Comparison of ENCODE assay signal across 15 cellular contexts in genomic region chr5:175524211-175524610, GRCh38. TPM values are rescaled to one million over a fixed set of nuclear protein-coding genes. Genes with fewer than 3 reads are reported as not detected.
DNase-seq lines count a peak whose midpoint lies in the region; ATAC-seq and TF ChIP-seq lines count a peak whose summit lies in the region.
"Had no signal": no experiment of that assay in that cellular context is flagged by ENCODE, and none has a peak within 500 bp of the region (broad histone marks: within the 10 kb centered on the region; RNA-seq: fewer than 3 reads in every experiment).

No MANE protein-coding gene starts in this region.

- peaks cover 80% of the 10 kb centered on the region for H3K36me3 Mint-ChIP-seq in activated CD4-positive, alpha-beta T cell treated with anti-CD3 and anti-CD28 coated beads for 36 hours (ENCODE audit: low read depth)
- peaks cover 89% of the 10 kb centered on the region for H3K36me3 Mint-ChIP-seq in MCF 10A (ENCODE audit: insufficient read depth, unreplicated experiment)
- peaks cover 81% of the 10 kb centered on the region for H3K36me3 Mint-ChIP-seq in activated naive CD8-positive, alpha-beta T cell treated with anti-CD3 and anti-CD28 coated beads for 36 hours
- H3K36me3 Mint-ChIP-seq in stimulated activated effector memory CD8-positive, alpha-beta T cell treated with anti-CD3 and anti-CD28 coated beads, Interleukin-12 subunit alpha, Interleukin-12 subunit beta, amount 100 ng/mL, for 72 hours: peaks cover 99% of the 10 kb centered on the region

- H3K4me3 Mint-ChIP-seq in activated CD4-positive, alpha-beta T cell treated with anti-CD3 and anti-CD28 coated beads for 36 hours: peak overlapping the region; percentile 59
- no peak overlapping the region for H3K4me3 Mint-ChIP-seq in MCF 10A (ENCODE audit: unreplicated experiment)
- H3K4me3 Mint-ChIP-seq in activated naive CD8-positive, alpha-beta T cell treated with anti-CD3 and anti-CD28 coated beads for 36 hours: peak overlapping the region; percentile 80
- H3K4me3 Mint-ChIP-seq in stimulated activated effector memory CD8-positive, alpha-beta T cell treated with anti-CD3 and anti-CD28 coated beads, Interleukin-12 subunit alpha, Interleukin-12 subunit beta, amount 100 ng/mL, for 72 hours: no peak overlapping the region

- H3K4me3 ChIP-seq in breast epithelium: no peak overlapping the region

- POLR2A ChIA-PET in activated CD4-positive, alpha-beta T cell treated with anti-CD3 and anti-CD28 coated beads for 36 hours (lab: Charles Lee): interaction anchor here (0.7 kb wide), 1 partner anchor 159 kb away, joined by 3 read pairs; no protein-coding TSS in a partner anchor
- POLR2A ChIA-PET in MCF 10A (lab: Yijun Ruan, JAX): no interaction called here

- H3K27ac Mint-ChIP-seq in activated CD4-positive, alpha-beta T cell treated with anti-CD3 and anti-CD28 coated beads for 36 hours: peak overlapping the region; percentile 86
- H3K27ac Mint-ChIP-seq in MCF 10A (ENCODE audit: low read depth, unreplicated experiment): peak overlapping the region; percentile 17
- H3K27ac Mint-ChIP-seq in activated naive CD8-positive, alpha-beta T cell treated with anti-CD3 and anti-CD28 coated beads for 36 hours: peak overlapping the region; percentile 86
- peak overlapping the region; percentile 58 for H3K27ac Mint-ChIP-seq in stimulated activated effector memory CD8-positive, alpha-beta T cell treated with anti-CD3 and anti-CD28 coated beads, Interleukin-12 subunit alpha, Interleukin-12 subunit beta, amount 100 ng/mL, for 72 hours

- DNase-seq in activated CD4-positive, alpha-beta T cell treated with anti-CD3 and anti-CD28 coated beads for 36 hours: no peak
- DNase-seq in activated CD4-positive, alpha-beta T cell treated with anti-CD3 and anti-CD28 coated beads, Interleukin-2, amount 50 U/mL, for 4 hours: no peak
- DNase-seq in MCF 10A (ENCODE audit: unreplicated experiment) (no peak), breast epithelium (ENCODE audit: low spot score in 2 of 2) (no peak), HCEC 1CT (no peak), NCI-H1436 treated with DMSO at 0.1 percent for 48 hours (lab: John Stamatoyannopoulos, UW) (no peak)
- DNase-seq in activated naive CD8-positive, alpha-beta T cell treated with anti-CD3 and anti-CD28 coated beads for 36 hours: no peak
- DNase-seq in stimulated activated effector memory CD8-positive, alpha-beta T cell treated with anti-CD3 and anti-CD28 coated beads, Interleukin-12 subunit alpha, Interleukin-12 subunit beta, amount 100 ng/mL, for 72 hours (ENCODE audit: low spot score in 2 of 2): no peak
- DNase-seq: Karpas-422, NCI-H1105 treated with DMSO at 0.1 percent for 48 hours, NCI-H187 treated with DMSO at 0.1 percent for 48 hours, NCI-H446 treated with DMSO at 0.1 percent for 48 hours, NCI-H774 had no signal

- CTCF ChIA-PET in activated CD4-positive, alpha-beta T cell treated with anti-CD3 and anti-CD28 coated beads for 36 hours (lab: Charles Lee): interaction anchor here (5.4 kb wide), 1 partner anchor 10 kb away, joined by 48 read pairs; no protein-coding TSS in a partner anchor
- CTCF ChIA-PET in MCF 10A (lab: Yijun Ruan, JAX): interaction anchor here (0.6 to 3.3 kb wide), 5 partner anchors 10 to 194 kb away, joined by 3 to 29 read pairs (median 3); no protein-coding TSS in a partner anchor

- H3K4me1 Mint-ChIP-seq in activated CD4-positive, alpha-beta T cell treated with anti-CD3 and anti-CD28 coated beads for 36 hours: peaks cover 75% of the 10 kb centered on the region
- no peaks in the 10 kb centered on the region for H3K4me1 Mint-ChIP-seq in MCF 10A (ENCODE audit: insufficient read depth, unreplicated experiment)
- peaks cover 65% of the 10 kb centered on the region for H3K4me1 Mint-ChIP-seq in activated naive CD8-positive, alpha-beta T cell treated with anti-CD3 and anti-CD28 coated beads for 36 hours
- H3K4me1 Mint-ChIP-seq in stimulated activated effector memory CD8-positive, alpha-beta T cell treated with anti-CD3 and anti-CD28 coated beads, Interleukin-12 subunit alpha, Interleukin-12 subunit beta, amount 100 ng/mL, for 72 hours: peaks cover 43% of the 10 kb centered on the region

- ATAC-seq in activated CD4-positive, alpha-beta T cell treated with anti-CD3 and anti-CD28 coated beads for 36 hours: no peak
- no peak for ATAC-seq in stimulated activated effector memory CD8-positive, alpha-beta T cell treated with anti-CD3 and anti-CD28 coated beads, Interleukin-12 subunit alpha, Interleukin-12 subunit beta, amount 100 ng/mL, for 72 hours
- ATAC-seq: HCT116 had no signal

- intact Hi-C loops in activated CD4-positive, alpha-beta T cell treated with anti-CD3 and anti-CD28 coated beads for 36 hours (cut with DNase I, micrococcal nuclease): loop anchor here in 1 of 2 experiments (5.0 kb wide), 1 partner anchor 923 kb away; the partner anchor contains the start of gene FAF2
- intact Hi-C loops in MCF 10A (cut with micrococcal nuclease) (no loop called here), breast epithelium (cut with DNase I; ENCODE audit: low total_unique reads) (no loop called here)

- no TSS peak for BruUV-seq in MCF 10A (replicated peaks; lab: Mats Ljungman, UMichigan)

- no peaks in the 10 kb centered on the region for H3K27me3 ChIP-seq in breast epithelium

- H3K27ac ChIP-seq in breast epithelium: no peak overlapping the region
- H3K27ac ChIP-seq: C4-2B had no signal

- H3K36me3 ChIP-seq in breast epithelium: peaks cover 1% of the 10 kb centered on the region

- H3K4me1 ChIP-seq in breast epithelium: no peaks in the 10 kb centered on the region

- no peak for TF ChIP-seq CTCF in MCF 10A (IDR thresholded peaks at IDR 0.05; ENCODE audit: unreplicated experiment)
- no peak for TF ChIP-seq CTCF in breast epithelium (IDR thresholded peaks at IDR 0.05)

- no peaks in the 10 kb centered on the region for H3K27me3 Mint-ChIP-seq in activated CD4-positive, alpha-beta T cell treated with anti-CD3 and anti-CD28 coated beads for 36 hours
- no peaks in the 10 kb centered on the region for H3K27me3 Mint-ChIP-seq in MCF 10A (ENCODE audit: insufficient read depth, unreplicated experiment)
- no peaks in the 10 kb centered on the region for H3K27me3 Mint-ChIP-seq in activated naive CD8-positive, alpha-beta T cell treated with anti-CD3 and anti-CD28 coated beads for 36 hours

- no peaks in the 10 kb centered on the region for H3K9me3 ChIP-seq in breast epithelium

- H3K9me3 Mint-ChIP-seq in activated CD4-positive, alpha-beta T cell treated with anti-CD3 and anti-CD28 coated beads for 36 hours (ENCODE audit: low read depth): peaks cover 4% of the 10 kb centered on the region
- H3K9me3 Mint-ChIP-seq in MCF 10A (ENCODE audit: unreplicated experiment): no peaks in the 10 kb centered on the region
- H3K9me3 Mint-ChIP-seq in activated naive CD8-positive, alpha-beta T cell treated with anti-CD3 and anti-CD28 coated beads for 36 hours: peaks cover 4% of the 10 kb centered on the region
- H3K9me3 Mint-ChIP-seq in stimulated activated effector memory CD8-positive, alpha-beta T cell treated with anti-CD3 and anti-CD28 coated beads, Interleukin-12 subunit alpha, Interleukin-12 subunit beta, amount 100 ng/mL, for 72 hours: peaks cover 4% of the 10 kb centered on the region

- TF ChIP-seq POLR2A in breast epithelium (IDR thresholded peaks at IDR 0.05): no peak

RNA-seq across cellular contexts. Expression of gene SFXN1, which starts 45.9 kb away (rescaled TPM):
- total RNA-seq in activated CD4-positive, alpha-beta T cell treated with anti-CD3 and anti-CD28 coated beads for 36 hours: 100 to 1,000 TPM; 322 to 433 TPM
- 86.4 and 91.8 TPM in 2 replicates for total RNA-seq in MCF 10A (2022)
- 10 to 100 TPM; 16.6 to 30.5 (median 20.9) TPM for total RNA-seq in breast epithelium
- 100 to 1,000 TPM; 506 to 523 TPM for total RNA-seq in activated naive CD8-positive, alpha-beta T cell treated with anti-CD3 and anti-CD28 coated beads for 36 hours

Comparison
In these comparisons a context has a peak if more than half of its experiments do, and no peak if none do; other contexts are left out.
1. H3K27ac Mint-ChIP-seq: peak in every context shown above with its lines; median percentile 86 in activated CD4-positive, alpha-beta T cell treated with anti-CD3 and anti-CD28 coated beads for 36 hours; 86 in activated naive CD8-positive, alpha-beta T cell treated with anti-CD3 and anti-CD28 coated beads for 36 hours; 58 in stimulated activated effector memory CD8-positive, alpha-beta T cell treated with anti-CD3 and anti-CD28 coated beads, Interleukin-12 subunit alpha, Interleukin-12 subunit beta, amount 100 ng/mL, for 72 hours; 17 in MCF 10A.
2. H3K4me3 Mint-ChIP-seq: peak in activated CD4-positive, alpha-beta T cell treated with anti-CD3 and anti-CD28 coated beads for 36 hours (single experiment) and activated naive CD8-positive, alpha-beta T cell treated with anti-CD3 and anti-CD28 coated beads for 36 hours (single experiment); none in MCF 10A (single experiment) and stimulated activated effector memory CD8-positive, alpha-beta T cell treated with anti-CD3 and anti-CD28 coated beads, Interleukin-12 subunit alpha, Interleukin-12 subunit beta, amount 100 ng/mL, for 72 hours (single experiment).